ENCODE assay signal across 8 cellular contexts in the genomic region with DNA sequence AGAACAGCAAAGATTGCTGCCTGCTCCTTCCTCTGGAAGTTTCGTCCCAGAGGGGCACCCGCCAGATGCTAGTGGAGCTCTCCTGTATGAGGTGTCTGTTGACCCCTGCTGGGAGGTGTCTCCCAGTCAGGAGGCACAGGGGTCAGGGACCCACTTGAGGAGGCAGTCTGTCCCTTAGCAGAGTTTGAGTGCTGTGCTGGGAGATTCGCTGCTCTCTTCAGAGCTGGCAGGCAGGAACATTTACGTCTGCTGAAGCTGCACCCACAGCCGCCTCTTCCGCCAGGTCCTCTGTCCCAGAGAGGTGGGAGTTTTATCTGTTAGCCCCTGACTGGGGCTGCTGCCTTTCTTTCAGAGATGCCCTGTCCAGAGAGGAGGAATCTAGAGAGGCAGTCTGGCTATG.
A peak's percentile ranks its signal among the peaks of the same experiment; 100 is the strongest.
DNase-seq lines count a peak whose midpoint lies in the region; ATAC-seq and TF ChIP-seq lines count a peak whose summit lies in the region.
"Not testable (repeated sequence)": the region's sequence is repeated elsewhere in the genome, so short reads cannot be mapped to it uniquely, and the experiment has no call there.

No MANE protein-coding gene starts in this region.

- H3K27ac ChIP-seq in CD4-positive, alpha-beta memory T cell (ENCODE audit: low read depth, low read length): not testable (repeated sequence)

- not testable (repeated sequence) for H3K4me3 ChIP-seq in CD4-positive, alpha-beta memory T cell (ENCODE audit: low read length in 2 of 2)

- not testable (repeated sequence) for DNase-seq in CD4-positive, alpha-beta memory T cell; T-cell; activated CD8-positive, alpha-beta memory T cell treated with anti-CD3 and anti-CD28 coated beads, Interleukin-2, amount 10 ng/mL, durations not matched to agents 7 days and 5 days; memory B cell (ENCODE audit: low spot score in 2 of 2); osteocyte (ENCODE audit: extremely low spot score, unreplicated experiment)

- H3K27me3 ChIP-seq in CD4-positive, alpha-beta memory T cell (ENCODE audit: insufficient read depth, low read length): not testable (repeated sequence)

- peak overlapping the region in 5 of 8 donors; percentile 24 to 78 (median 52) for H3K4me3 Mint-ChIP-seq in CD4-positive, alpha-beta memory T cell
- peak overlapping the region in 1 of 3 donors; percentile 30 for H3K4me3 Mint-ChIP-seq in T-cell
- not testable (repeated sequence) for H3K4me3 Mint-ChIP-seq in activated CD8-positive, alpha-beta memory T cell treated with anti-CD3 and anti-CD28 coated beads, Interleukin-2, amount 10 ng/mL, durations not matched to agents 7 days and 5 days; activated naive CD8-positive, alpha-beta T cell; dendritic cell treated with granulocyte-macrophage colony-stimulating factor and Interleukin-4, amounts not matched to agents 40 ng/mL and 50 ng/mL, for 4 days; memory B cell; osteocyte (ENCODE audit: unreplicated experiment); stimulated activated naive CD8-positive, alpha-beta T cell treated with anti-CD3 and anti-CD28 coated beads, Interleukin-15, Interleukin-2, amounts not matched to agents 100 ng/mL and 50 ng/mL, for 24 hours

- TF ChIP-seq CTCF in osteocyte (IDR thresholded peaks at IDR 0.05): not testable (repeated sequence)

- CTCF ChIA-PET in CD4-positive, alpha-beta memory T cell (lab: Charles Lee; ENCODE audit: partially characterized antibody): interaction anchor here (3.5 kb wide), 1 partner anchor 9 kb away, joined by 9 read pairs; no protein-coding TSS in a partner anchor
- CTCF ChIA-PET in T-cell (lab: Charles Lee); activated CD8-positive, alpha-beta memory T cell treated with anti-CD3 and anti-CD28 coated beads, Interleukin-2, amount 10 ng/mL, durations not matched to agents 7 days and 5 days (lab: Charles Lee): not testable (repeated sequence)

- H3K9me3 ChIP-seq in CD4-positive, alpha-beta memory T cell (ENCODE audit: control insufficient read depth in 1 of 2, low read length in 2 of 2): not testable (repeated sequence)

- H3K27me3 Mint-ChIP-seq in CD4-positive, alpha-beta memory T cell; T-cell; activated CD8-positive, alpha-beta memory T cell treated with anti-CD3 and anti-CD28 coated beads, Interleukin-2, amount 10 ng/mL, durations not matched to agents 7 days and 5 days; activated naive CD8-positive, alpha-beta T cell; dendritic cell treated with granulocyte-macrophage colony-stimulating factor and Interleukin-4, amounts not matched to agents 40 ng/mL and 50 ng/mL, for 4 days; memory B cell; osteocyte (ENCODE audit: unreplicated experiment); stimulated activated naive CD8-positive, alpha-beta T cell treated with anti-CD3 and anti-CD28 coated beads, Interleukin-15, Interleukin-2, amounts not matched to agents 100 ng/mL and 50 ng/mL, for 24 hours: not testable (repeated sequence)

- not testable (repeated sequence) for ATAC-seq in T-cell (replicated peaks in 1 of 4); activated CD8-positive, alpha-beta memory T cell treated with anti-CD3 and anti-CD28 coated beads, Interleukin-2, amount 10 ng/mL, durations not matched to agents 7 days and 5 days; memory B cell (ENCODE audit: low read depth)

- peaks cover 74 to 79% of the 10 kb centered on the region in 2 donors for H3K36me3 Mint-ChIP-seq in CD4-positive, alpha-beta memory T cell
- H3K36me3 Mint-ChIP-seq in T-cell: peaks cover 80% of the 10 kb centered on the region
- H3K36me3 Mint-ChIP-seq in activated CD8-positive, alpha-beta memory T cell treated with anti-CD3 and anti-CD28 coated beads, Interleukin-2, amount 10 ng/mL, durations not matched to agents 7 days and 5 days: peaks cover 71% of the 10 kb centered on the region
- peaks cover 33% of the 10 kb centered on the region for H3K36me3 Mint-ChIP-seq in activated naive CD8-positive, alpha-beta T cell
- H3K36me3 Mint-ChIP-seq in dendritic cell treated with granulocyte-macrophage colony-stimulating factor and Interleukin-4, amounts not matched to agents 40 ng/mL and 50 ng/mL, for 4 days (ENCODE audit: low read depth): peaks cover 64% of the 10 kb centered on the region
- H3K36me3 Mint-ChIP-seq in memory B cell: peaks cover 37% of the 10 kb centered on the region
- H3K36me3 Mint-ChIP-seq in osteocyte (ENCODE audit: unreplicated experiment): peaks cover 18% of the 10 kb centered on the region
- peaks cover 84% of the 10 kb centered on the region for H3K36me3 Mint-ChIP-seq in stimulated activated naive CD8-positive, alpha-beta T cell treated with anti-CD3 and anti-CD28 coated beads, Interleukin-15, Interleukin-2, amounts not matched to agents 100 ng/mL and 50 ng/mL, for 24 hours (ENCODE audit: low read depth)

- peaks cover 91% of the 10 kb centered on the region for H3K4me1 ChIP-seq in CD4-positive, alpha-beta memory T cell (ENCODE audit: insufficient read depth, low read length)

- H3K4me1 Mint-ChIP-seq in CD4-positive, alpha-beta memory T cell: peaks cover 69 to 96% (median 86%) of the 10 kb centered on the region in 4 donors
- peaks cover 82 to 94% (median 93%) of the 10 kb centered on the region in 3 donors for H3K4me1 Mint-ChIP-seq in T-cell
- peaks cover 74% of the 10 kb centered on the region for H3K4me1 Mint-ChIP-seq in activated CD8-positive, alpha-beta memory T cell treated with anti-CD3 and anti-CD28 coated beads, Interleukin-2, amount 10 ng/mL, durations not matched to agents 7 days and 5 days
- peaks cover 88% of the 10 kb centered on the region for H3K4me1 Mint-ChIP-seq in activated naive CD8-positive, alpha-beta T cell (ENCODE audit: low read depth)
- peaks cover 79% of the 10 kb centered on the region for H3K4me1 Mint-ChIP-seq in dendritic cell treated with granulocyte-macrophage colony-stimulating factor and Interleukin-4, amounts not matched to agents 40 ng/mL and 50 ng/mL, for 4 days (ENCODE audit: low read depth)
- peaks cover 54% of the 10 kb centered on the region for H3K4me1 Mint-ChIP-seq in memory B cell
- peaks cover 58% of the 10 kb centered on the region for H3K4me1 Mint-ChIP-seq in osteocyte (ENCODE audit: unreplicated experiment)
- peaks cover 97% of the 10 kb centered on the region for H3K4me1 Mint-ChIP-seq in stimulated activated naive CD8-positive, alpha-beta T cell treated with anti-CD3 and anti-CD28 coated beads, Interleukin-15, Interleukin-2, amounts not matched to agents 100 ng/mL and 50 ng/mL, for 24 hours (ENCODE audit: low read depth)

- H3K36me3 ChIP-seq in CD4-positive, alpha-beta memory T cell (ENCODE audit: insufficient read depth, low read length): not testable (repeated sequence)

- peak overlapping the region; percentile 4 to 79 (median 72) for H3K27ac Mint-ChIP-seq in CD4-positive, alpha-beta memory T cell
- peak overlapping the region; percentile 67 to 84 for H3K27ac Mint-ChIP-seq in T-cell
- H3K27ac Mint-ChIP-seq in activated CD8-positive, alpha-beta memory T cell treated with anti-CD3 and anti-CD28 coated beads, Interleukin-2, amount 10 ng/mL, durations not matched to agents 7 days and 5 days: peak overlapping the region; percentile 24
- H3K27ac Mint-ChIP-seq in activated naive CD8-positive, alpha-beta T cell: peak overlapping the region; percentile 77
- peak overlapping the region; percentile 64 for H3K27ac Mint-ChIP-seq in dendritic cell treated with granulocyte-macrophage colony-stimulating factor and Interleukin-4, amounts not matched to agents 40 ng/mL and 50 ng/mL, for 4 days
- peak overlapping the region; percentile 79 for H3K27ac Mint-ChIP-seq in memory B cell
- H3K27ac Mint-ChIP-seq in osteocyte (ENCODE audit: unreplicated experiment): peak overlapping the region; percentile 5
- peak overlapping the region; percentile 79 for H3K27ac Mint-ChIP-seq in stimulated activated naive CD8-positive, alpha-beta T cell treated with anti-CD3 and anti-CD28 coated beads, Interleukin-15, Interleukin-2, amounts not matched to agents 100 ng/mL and 50 ng/mL, for 24 hours

- intact Hi-C loops in CD4-positive, alpha-beta memory T cell (cut with micrococcal nuclease); dendritic cell treated with granulocyte-macrophage colony-stimulating factor and Interleukin-4, amounts not matched to agents 40 ng/mL and 50 ng/mL, for 4 days (cut with micrococcal nuclease): not testable (repeated sequence)

- POLR2A ChIA-PET in CD4-positive, alpha-beta memory T cell (lab: Charles Lee; ENCODE audit: partially characterized antibody): interaction anchor here (0.9 to 1.5 kb wide), 4 partner anchors 8 to 37 kb away, joined by 3 to 6 read pairs (median 4); no protein-coding TSS in a partner anchor
- POLR2A ChIA-PET in T-cell (lab: Charles Lee): interaction anchor here (0.6 to 1.5 kb wide), 2 partner anchors 16 to 163 kb away, joined by 3 to 7 read pairs; no protein-coding TSS in a partner anchor

- not testable (repeated sequence) for H3K9me3 Mint-ChIP-seq in CD4-positive, alpha-beta memory T cell; T-cell; activated CD8-positive, alpha-beta memory T cell treated with anti-CD3 and anti-CD28 coated beads, Interleukin-2, amount 10 ng/mL, durations not matched to agents 7 days and 5 days (ENCODE audit: low read depth); activated naive CD8-positive, alpha-beta T cell (ENCODE audit: low read depth); dendritic cell treated with granulocyte-macrophage colony-stimulating factor and Interleukin-4, amounts not matched to agents 40 ng/mL and 50 ng/mL, for 4 days; memory B cell; stimulated activated naive CD8-positive, alpha-beta T cell treated with anti-CD3 and anti-CD28 coated beads, Interleukin-15, Interleukin-2, amounts not matched to agents 100 ng/mL and 50 ng/mL, for 24 hours
- H3K9me3 Mint-ChIP-seq in osteocyte (ENCODE audit: unreplicated experiment): peaks cover 12% of the 10 kb centered on the region

Comparison
In these comparisons a context has a peak if more than half of its experiments do, and no peak if none do; other contexts are left out.
1. H3K27ac Mint-ChIP-seq: peak in every context shown above with its lines; median percentile 79 in memory B cell; 79 in stimulated activated naive CD8-positive, alpha-beta T cell treated with anti-CD3 and anti-CD28 coated beads, Interleukin-15, Interleukin-2, amounts not matched to agents 100 ng/mL and 50 ng/mL, for 24 hours; 77 in activated naive CD8-positive, alpha-beta T cell; 76 in T-cell; 72 in CD4-positive, alpha-beta memory T cell; 64 in dendritic cell treated with granulocyte-macrophage colony-stimulating factor and Interleukin-4, amounts not matched to agents 40 ng/mL and 50 ng/mL, for 4 days; 24 in activated CD8-positive, alpha-beta memory T cell treated with anti-CD3 and anti-CD28 coated beads, Interleukin-2, amount 10 ng/mL, durations not matched to agents 7 days and 5 days; 5 in osteocyte.